In the genomic region with DNA sequence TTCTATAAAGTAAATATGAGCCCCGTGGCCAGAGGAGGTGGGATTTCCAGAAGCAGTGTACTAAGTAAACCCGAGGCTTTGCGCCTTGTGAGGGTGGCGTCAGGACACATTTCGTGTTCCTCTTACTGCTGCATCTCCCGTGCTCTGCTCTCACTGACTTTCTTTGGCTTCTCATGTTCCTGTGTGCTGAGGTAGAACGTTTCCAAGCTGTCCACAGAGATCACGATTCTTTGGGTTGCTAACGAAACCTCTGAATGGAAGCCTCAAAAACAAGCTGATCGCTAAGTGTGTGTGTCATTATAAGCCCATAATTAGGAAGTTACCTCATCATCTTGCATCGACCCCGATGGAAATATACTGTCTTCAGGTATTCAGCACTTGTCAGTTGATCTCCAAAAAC, we compare ENCODE assay signal across 11 cellular contexts.
DNase-seq lines count a peak whose midpoint lies in the region; ATAC-seq and TF ChIP-seq lines count a peak whose summit lies in the region.
"Had no signal": no experiment of that assay in that cellular context is flagged by ENCODE, and none has a peak within 500 bp of the region (broad histone marks: within the 10 kb centered on the region; RNA-seq: fewer than 3 reads in every experiment).

No MANE protein-coding gene starts in this region.

- peaks cover 15% of the 10 kb centered on the region for H3F3A ChIP-seq in Loucy (ENCODE audit: low read depth)

- peaks cover 100% of the 10 kb centered on the region for H3K4me1 ChIP-seq in CD8-positive, alpha-beta memory T cell (ENCODE audit: insufficient read depth, low read length)
- H3K4me1 ChIP-seq in Loucy (ENCODE audit: insufficient read depth, low read length, poor library complexity, severe bottlenecking), result peaks cover 88% of the 10 kb centered on the region
- H3K4me1 ChIP-seq in naive thymus-derived CD4-positive, alpha-beta T cell (ENCODE audit: control insufficient read depth in 2 of 2, insufficient read depth in 2 of 2, low read length in 2 of 2), result peaks cover 86 to 98% of the 10 kb centered on the region in 2 donors

- H3K27ac Mint-ChIP-seq in CD8-positive, alpha-beta memory T cell, result peak overlapping the region; percentile 97 to 100 (median 99)
- peak overlapping the region; percentile 97 to 99 (median 99) for H3K27ac Mint-ChIP-seq in naive thymus-derived CD4-positive, alpha-beta T cell

- POLR2A ChIA-PET in CD8-positive, alpha-beta memory T cell (lab: Charles Lee), result interaction anchor here (0.9 to 3.2 kb wide), 10 partner anchors 10 to 105 kb away, joined by 3 to 155 read pairs (median 10); no protein-coding TSS in a partner anchor
- POLR2A ChIA-PET in naive thymus-derived CD4-positive, alpha-beta T cell (lab: Charles Lee), result interaction anchor here (1.0 to 24.8 kb wide), 13 partner anchors 8 to 96 kb away, joined by 3 to 919 read pairs (median 11); no protein-coding TSS in a partner anchor

- peaks cover 20% of the 10 kb centered on the region for H3K79me2 ChIP-seq in Loucy (ENCODE audit: insufficient read depth, low read length)

- H3K27me3 ChIP-seq in CD8-positive, alpha-beta memory T cell (ENCODE audit: insufficient read depth, low read length, poor library complexity, severe bottlenecking), result no peaks in the 10 kb centered on the region
- no peaks in the 10 kb centered on the region for H3K27me3 ChIP-seq in Loucy (ENCODE audit: insufficient read depth, low read length, poor library complexity, severe bottlenecking)
- no peaks in the 10 kb centered on the region for H3K27me3 ChIP-seq in naive thymus-derived CD4-positive, alpha-beta T cell (ENCODE audit: control insufficient read depth in 2 of 2, insufficient read depth in 2 of 2, low read length in 2 of 2)
- H3K27me3 ChIP-seq: gastroesophageal sphincter, sigmoid colon had no signal

- peaks cover 95 to 100% (median 100%) of the 10 kb centered on the region in 3 donors for H3K4me1 Mint-ChIP-seq in CD8-positive, alpha-beta memory T cell
- peaks cover 78 to 100% (median 97%) of the 10 kb centered on the region in 7 donors for H3K4me1 Mint-ChIP-seq in naive thymus-derived CD4-positive, alpha-beta T cell

- no peaks in the 10 kb centered on the region for H4K20me1 ChIP-seq in Loucy (ENCODE audit: insufficient read depth, low read length, poor library complexity, severe bottlenecking)

- H3K9ac ChIP-seq in Loucy (ENCODE audit: low read depth, low read length, poor library complexity, severe bottlenecking), result peak overlapping the region; percentile 21

- peak; percentile 72 for ATAC-seq in naive thymus-derived CD4-positive, alpha-beta T cell
- ATAC-seq in HG02870 (IDR thresholded peaks at IDR 0.05; ENCODE audit: unreplicated experiment), result no peak
- ATAC-seq in HG03571 (IDR thresholded peaks at IDR 0.05; ENCODE audit: unreplicated experiment), result no peak
- ATAC-seq in HG03469 (IDR thresholded peaks at IDR 0.05; ENCODE audit: unreplicated experiment), result no peak
- ATAC-seq: gastroesophageal sphincter had no signal

- peak overlapping the region; percentile 32 for H3K4me3 ChIP-seq in CD8-positive, alpha-beta memory T cell (ENCODE audit: low read length)
- no peak overlapping the region for H3K4me3 ChIP-seq in Loucy (ENCODE audit: low read length, poor library complexity, severe bottlenecking)
- peak overlapping the region; percentile 49 for H3K4me3 ChIP-seq in naive thymus-derived CD4-positive, alpha-beta T cell (ENCODE audit: low read length)
- H3K4me3 ChIP-seq: gastroesophageal sphincter, sigmoid colon, SK-N-MC had no signal

- no peaks in the 10 kb centered on the region for H3K27me3 Mint-ChIP-seq in CD8-positive, alpha-beta memory T cell
- H3K27me3 Mint-ChIP-seq in naive thymus-derived CD4-positive, alpha-beta T cell, result no peaks in the 10 kb centered on the region

- H3K27ac ChIP-seq in CD8-positive, alpha-beta memory T cell (ENCODE audit: low read depth, low read length), result peak overlapping the region; percentile 82
- H3K27ac ChIP-seq in naive thymus-derived CD4-positive, alpha-beta T cell (ENCODE audit: low read depth, low read length), result peak overlapping the region; percentile 94
- H3K27ac ChIP-seq: gastroesophageal sphincter, sigmoid colon, SK-N-MC had no signal

- H3K4me2 ChIP-seq in Loucy (ENCODE audit: low read depth, low read length, poor library complexity, severe bottlenecking), result peak overlapping the region; percentile 71

- DNase-seq in CD8-positive, alpha-beta memory T cell, result peak in 4 of 5 donors; percentile 27 to 84 (median 78)
- DNase-seq in activated effector memory CD4-positive, alpha-beta T cell treated with anti-CD3 and anti-CD28 coated beads, Interleukin-2, amount 50 U/mL, for 16 hours, result peak; percentile 76
- peak in 8 of 9 donors; percentile 38 to 88 (median 76) for DNase-seq in naive thymus-derived CD4-positive, alpha-beta T cell
- no peak for DNase-seq in NCI-H345 (lab: John Stamatoyannopoulos, UW)
- DNase-seq: sigmoid colon had no signal

- H3K9me2 ChIP-seq in Loucy (replicated peaks; ENCODE audit: low read depth, low read length), result no peaks in the 10 kb centered on the region

- no peaks in the 10 kb centered on the region for H3K9me3 Mint-ChIP-seq in CD8-positive, alpha-beta memory T cell
- no peaks in the 10 kb centered on the region for H3K9me3 Mint-ChIP-seq in naive thymus-derived CD4-positive, alpha-beta T cell

- H3K9me3 ChIP-seq in CD8-positive, alpha-beta memory T cell (ENCODE audit: low read length), result no peaks in the 10 kb centered on the region
- H3K9me3 ChIP-seq in Loucy (ENCODE audit: insufficient read depth, low read depth, low read length), result no peaks in the 10 kb centered on the region
- H3K9me3 ChIP-seq in naive thymus-derived CD4-positive, alpha-beta T cell (ENCODE audit: control insufficient read depth in 2 of 3, low read length in 3 of 3), result no peaks in the 10 kb centered on the region
- H3K9me3 ChIP-seq: gastroesophageal sphincter, sigmoid colon had no signal

- intact Hi-C loops in naive thymus-derived CD4-positive, alpha-beta T cell (cut with micrococcal nuclease), result loop anchor here in 1 of 2 donors (10.0 kb wide), 1 partner anchor 255 kb away; no protein-coding TSS in a partner anchor

- TF ChIP-seq CTCF in Loucy (conservative IDR thresholded peaks at IDR 0.05; ENCODE audit: low read length), result no peak

- H3K36me3 Mint-ChIP-seq in CD8-positive, alpha-beta memory T cell, result no peaks in the 10 kb centered on the region
- peaks cover 0 to 10% (median 0%) of the 10 kb centered on the region in 5 donors for H3K36me3 Mint-ChIP-seq in naive thymus-derived CD4-positive, alpha-beta T cell

- H2AFZ ChIP-seq in Loucy (ENCODE audit: low read length), result 0 out of 2 replicates have a peak overlapping the region, but pooled peaks have one; percentile 37

- no peaks in the 10 kb centered on the region for H3K36me3 ChIP-seq in CD8-positive, alpha-beta memory T cell (ENCODE audit: insufficient read depth, low read length)
- H3K36me3 ChIP-seq in Loucy (ENCODE audit: insufficient read depth, low read length), result no peaks in the 10 kb centered on the region
- no peaks in the 10 kb centered on the region for H3K36me3 ChIP-seq in naive thymus-derived CD4-positive, alpha-beta T cell (ENCODE audit: control insufficient read depth in 2 of 3, insufficient read depth in 3 of 3, low read length in 3 of 3)
- H3K36me3 ChIP-seq: gastroesophageal sphincter, sigmoid colon had no signal

- H3K4me3 Mint-ChIP-seq in CD8-positive, alpha-beta memory T cell, result peak overlapping the region; percentile 78 to 89 (median 82)
- peak overlapping the region; percentile 72 to 89 (median 86) for H3K4me3 Mint-ChIP-seq in naive thymus-derived CD4-positive, alpha-beta T cell

- CTCF ChIA-PET in CD8-positive, alpha-beta memory T cell (lab: Charles Lee), result interaction anchor here (1.3 to 10.8 kb wide), 9 partner anchors 9 to 60 kb away, joined by 3 to 288 read pairs (median 9); no protein-coding TSS in a partner anchor
- CTCF ChIA-PET in naive thymus-derived CD4-positive, alpha-beta T cell (lab: Charles Lee), result interaction anchor here (0.8 to 3.5 kb wide), 10 partner anchors 10 to 36 kb away, joined by 3 to 57 read pairs (median 4); no protein-coding TSS in a partner anchor
